ENCODE assay signal across 8 cellular contexts in genomic region chr7:105581066-105581811, GRCh38. TPM values are rescaled to one million over a fixed set of nuclear protein-coding genes. Genes with fewer than 3 reads are reported as not detected.
A peak's percentile ranks its signal among the peaks of the same experiment; 100 is the strongest.
DNase-seq lines count a peak whose midpoint lies in the region; ATAC-seq and TF ChIP-seq lines count a peak whose summit lies in the region.

EFCAB10 (minus strand) TSS chr7:105581493; CDS start chr7:105581463, 30 bp downstream.

- no peak within 1 kb of the TSS for H3K23ac ChIP-seq in mesenchymal stem cell (ENCODE audit: low read length in 2 of 2)

- H3K4me1 ChIP-seq in GM23338 (ENCODE audit: insufficient read depth) (no peaks in the 10 kb centered on the region; the same call in 1 of the 2 replicates), mesenchymal stem cell (ENCODE audit: control insufficient read depth, insufficient read depth, low read depth, low read length) (peaks cover 11% of the 10 kb centered on the region)

- peak; percentile 14 to 24; a peak in 2 of 4 replicates for TF ChIP-seq CTCF in GM23338 (conservative IDR thresholded peaks at IDR 0.05; ENCODE audit: low read depth in 2 of 2)
- no peak for TF ChIP-seq CTCF in endothelial cell (IDR thresholded peaks at IDR 0.05; ENCODE audit: unreplicated experiment)

- H3K9me3 ChIP-seq in mesenchymal stem cell (ENCODE audit: control insufficient read depth, low read length): peaks cover 7% of the 10 kb centered on the region

- peaks cover 11% of the 10 kb centered on the region for H3K36me3 Mint-ChIP-seq in GM23338 (ENCODE audit: low read depth)
- no peaks in the 10 kb centered on the region for H3K36me3 Mint-ChIP-seq in activated CD4-positive, alpha-beta memory T cell treated with anti-CD3 and anti-CD28 coated beads for 36 hours
- H3K36me3 Mint-ChIP-seq in endothelial cell (ENCODE audit: low read depth, unreplicated experiment): peaks cover 8% of the 10 kb centered on the region

- no peaks in the 10 kb centered on the region for H3K79me1 ChIP-seq in mesenchymal stem cell (replicated peaks; ENCODE audit: low read length, poor library complexity, severe bottlenecking)

- H4K91ac ChIP-seq in mesenchymal stem cell (ENCODE audit: low read length): no peak within 1 kb of the TSS

- peaks cover 3% of the 10 kb centered on the region; the same call in 1 of the 2 replicates for H3K9me2 ChIP-seq in GM23338 (ENCODE audit: insufficient read depth)

- H4K8ac ChIP-seq in mesenchymal stem cell (ENCODE audit: low read length): peak within 1 kb of the TSS; percentile 67

- no peaks in the 10 kb centered on the region for H3K36me3 ChIP-seq in GM23338 (ENCODE audit: insufficient read depth)
- H3K36me3 ChIP-seq in mesenchymal stem cell (ENCODE audit: control insufficient read depth in 1 of 2, insufficient read depth in 2 of 2, low read depth in 1 of 2, low read length in 2 of 2): no peaks in the 10 kb centered on the region

- H2BK15ac ChIP-seq in mesenchymal stem cell (ENCODE audit: low read depth, poor library complexity, severe bottlenecking): no peak within 1 kb of the TSS

- H2BK12ac ChIP-seq in mesenchymal stem cell (ENCODE audit: low read length in 2 of 2): no peak within 1 kb of the TSS

- 16% methylated on average over 34 of the region's 36 CpGs for WGBS in mesenchymal stem cell

- peak within 1 kb of the TSS; percentile 23 for H2AK5ac ChIP-seq in mesenchymal stem cell (ENCODE audit: low read length, severe bottlenecking)

- H3K9me3 Mint-ChIP-seq in GM23338: peaks cover 17% of the 10 kb centered on the region
- H3K9me3 Mint-ChIP-seq in activated CD4-positive, alpha-beta memory T cell treated with anti-CD3 and anti-CD28 coated beads for 36 hours: peaks cover 10% of the 10 kb centered on the region
- no peaks in the 10 kb centered on the region for H3K9me3 Mint-ChIP-seq in endothelial cell (ENCODE audit: unreplicated experiment)

- no peaks in the 10 kb centered on the region for H3K79me2 ChIP-seq in GM23338 (replicated peaks; ENCODE audit: insufficient read depth)

- peak within 1 kb of the TSS; percentile 79 for H3K9ac ChIP-seq in mesenchymal stem cell (ENCODE audit: low read length)

- no peaks in the 10 kb centered on the region for H3F3A ChIP-seq in GM23338 (replicated peaks; ENCODE audit: low read depth)

- H3K18ac ChIP-seq in mesenchymal stem cell (ENCODE audit: low read depth in 1 of 2, low read length in 2 of 2): peak within 1 kb of the TSS in 1 of 2 experiments; percentile 22

- H3K27me3 ChIP-seq in GM23338 (ENCODE audit: insufficient read depth): no peaks in the 10 kb centered on the region
- H3K27me3 ChIP-seq in mesenchymal stem cell (ENCODE audit: control insufficient read depth in 1 of 2, insufficient read depth in 1 of 2, low read length in 2 of 2): no peaks in the 10 kb centered on the region

- no peak within 1 kb of the TSS for H3K4ac ChIP-seq in mesenchymal stem cell (ENCODE audit: low read depth in 1 of 2, low read length in 2 of 2)

- peak; percentile 61 for DNase-seq in ELR (ENCODE audit: low read depth)
- peak; percentile 99 for DNase-seq in GM23338 (ENCODE audit: low spot score)
- DNase-seq in NCI-H146 treated with DMSO at 0.1 percent for 48 hours (lab: John Stamatoyannopoulos, UW; ENCODE audit: unreplicated experiment): peak; percentile 59
- DNase-seq in activated CD4-positive, alpha-beta memory T cell treated with anti-CD3 and anti-CD28 coated beads for 36 hours: peak; percentile 76
- DNase-seq in endothelial cell (ENCODE audit: low spot score): peak; percentile 84
- DNase-seq in mesenchymal stem cell: peak; percentile 69
- peak; percentile 42 to 44 for DNase-seq in stimulated activated CD8-positive, alpha-beta memory T cell treated with anti-CD3 and anti-CD28 coated beads, Interleukin-2, amount 100 ng/mL, for 48 hours (ENCODE audit: low read depth in 2 of 2)

- CTCF ChIA-PET in activated CD4-positive, alpha-beta memory T cell treated with anti-CD3 and anti-CD28 coated beads for 36 hours (lab: Charles Lee): interaction anchor here (1.0 kb wide), 1 partner anchor 9 kb away, joined by 5 read pairs; no protein-coding TSS in a partner anchor

- peak within 1 kb of the TSS; percentile 72; the same call in 1 of the 2 replicates for H2AFZ ChIP-seq in GM23338
- peak within 1 kb of the TSS; percentile 69 for H2AFZ ChIP-seq in mesenchymal stem cell (ENCODE audit: low read depth, low read length)

- no peak within 1 kb of the TSS for H2BK120ac ChIP-seq in mesenchymal stem cell (ENCODE audit: low read depth, low read length)

- peak; percentile 94 for ATAC-seq in GM23338
- no peak for ATAC-seq in GM21717 (IDR thresholded peaks at IDR 0.05; ENCODE audit: unreplicated experiment)

- H3K4me3 Mint-ChIP-seq in GM23338: peak within 1 kb of the TSS; percentile 82
- H3K4me3 Mint-ChIP-seq in activated CD4-positive, alpha-beta memory T cell treated with anti-CD3 and anti-CD28 coated beads for 36 hours: peak within 1 kb of the TSS; percentile 57
- H3K4me3 Mint-ChIP-seq in endothelial cell (ENCODE audit: unreplicated experiment): peak within 1 kb of the TSS; percentile 80

- POLR2A ChIA-PET in activated CD4-positive, alpha-beta memory T cell treated with anti-CD3 and anti-CD28 coated beads for 36 hours (lab: Charles Lee): no interaction called here

- H3K14ac ChIP-seq in mesenchymal stem cell (ENCODE audit: low read length in 2 of 2): no peak within 1 kb of the TSS

- no peaks in the 10 kb centered on the region; the same call in 1 of the 2 replicates for H4K20me1 ChIP-seq in GM23338 (replicated peaks; ENCODE audit: insufficient read depth)

- intact Hi-C loops in activated CD4-positive, alpha-beta memory T cell treated with anti-CD3 and anti-CD28 coated beads for 36 hours (cut with micrococcal nuclease): no loop called here

- H3K27ac Mint-ChIP-seq in GM23338 (peak within 1 kb of the TSS; percentile 95), endothelial cell (ENCODE audit: unreplicated experiment) (peak within 1 kb of the TSS; percentile 75)
- no peak within 1 kb of the TSS for H3K27ac Mint-ChIP-seq in activated CD4-positive, alpha-beta memory T cell treated with anti-CD3 and anti-CD28 coated beads for 36 hours

- H3K4me1 Mint-ChIP-seq in GM23338: peaks cover 24% of the 10 kb centered on the region
- peaks cover 6% of the 10 kb centered on the region for H3K4me1 Mint-ChIP-seq in activated CD4-positive, alpha-beta memory T cell treated with anti-CD3 and anti-CD28 coated beads for 36 hours (ENCODE audit: low read depth)
- H3K4me1 Mint-ChIP-seq in endothelial cell (ENCODE audit: unreplicated experiment): peaks cover 3% of the 10 kb centered on the region

- H3K4me2 ChIP-seq in GM23338 (peak within 1 kb of the TSS; percentile 75), mesenchymal stem cell (ENCODE audit: low read length, poor library complexity, severe bottlenecking) (peak within 1 kb of the TSS; percentile 56)

- H3K27ac ChIP-seq in GM23338 (ENCODE audit: low read depth): peak within 1 kb of the TSS; percentile 65
- H3K27ac ChIP-seq in mesenchymal stem cell (ENCODE audit: low read length, poor library complexity, severe bottlenecking): peak within 1 kb of the TSS; percentile 31

- H2BK5ac ChIP-seq in mesenchymal stem cell (ENCODE audit: low read depth, low read length, poor library complexity, severe bottlenecking): peak within 1 kb of the TSS; percentile 33

- H3K27me3 Mint-ChIP-seq in GM23338 (ENCODE audit: insufficient read depth, low read depth, poor library complexity) (peaks cover 11% of the 10 kb centered on the region), endothelial cell (ENCODE audit: unreplicated experiment) (no peaks in the 10 kb centered on the region)
- H3K27me3 Mint-ChIP-seq in activated CD4-positive, alpha-beta memory T cell treated with anti-CD3 and anti-CD28 coated beads for 36 hours: peaks cover 9% of the 10 kb centered on the region

- H3K4me3 ChIP-seq in GM23338 (peak within 1 kb of the TSS; percentile 57), mesenchymal stem cell (ENCODE audit: insufficient read depth in 1 of 2, low read depth in 1 of 2, low read length in 2 of 2) (peak within 1 kb of the TSS; percentile 33 to 75)

TF ChIP-seq in GM23338, 12 proteins besides CTCF, POLR2A, EP300 and RAD21:
- no peak for TF ChIP-seq ZNF331 (CRISPR knock-in tag; IDR thresholded peaks at IDR 0.05; ENCODE audit: low read depth)
- TF ChIP-seq CREB1 (CRISPR knock-in tag; IDR thresholded peaks at IDR 0.05; ENCODE audit: low read depth): peak; percentile 92
- TF ChIP-seq POLR2AphosphoS5 (IDR thresholded peaks at IDR 0.05; ENCODE audit: low read depth): peak; percentile 77

RNA-seq across cellular contexts. Expression of gene EFCAB10, which starts in this region (rescaled TPM):
- total RNA-seq in GM23338 (2014; rRNA removed; shearing (Covaris generic)): 4.7 and 6.7 TPM in 2 replicates
- 9.8 and 10.3 TPM in 2 replicates for polyA plus RNA-seq in GM23338 (2016; fragmentation: Nextera tagmentation; extraction: Ambion mirVana)
- total RNA-seq in activated CD4-positive, alpha-beta memory T cell treated with anti-CD3 and anti-CD28 coated beads for 36 hours: not detected
- 0.28 TPM for total RNA-seq in endothelial cell (ENCODE audit: unreplicated experiment)
- polyA plus RNA-seq in mesenchymal stem cell (2013, experiment 1 of 2): not detected
- not detected for polyA plus RNA-seq in mesenchymal stem cell (2013, experiment 2 of 2)

Comparison
In these comparisons a context has a peak if more than half of its experiments do, and no peak if none do; other contexts are left out.
1. Peak in DNase-seq in activated CD4-positive, alpha-beta memory T cell treated with anti-CD3 and anti-CD28 coated beads for 36 hours; RNA of the gene not detected or under 1 TPM.
2. Peak in DNase-seq in endothelial cell; RNA of the gene not detected or under 1 TPM.
3. DNase-seq: peak in every context shown above with its lines; median percentile 99 in GM23338; 84 in endothelial cell; 76 in activated CD4-positive, alpha-beta memory T cell treated with anti-CD3 and anti-CD28 coated beads for 36 hours; 69 in mesenchymal stem cell; 61 in ELR; 59 in NCI-H146 treated with DMSO at 0.1 percent for 48 hours; 43 in stimulated activated CD8-positive, alpha-beta memory T cell treated with anti-CD3 and anti-CD28 coated beads, Interleukin-2, amount 100 ng/mL, for 48 hours.